ENCODE assay signal across 8 cellular contexts in the genomic region with DNA sequence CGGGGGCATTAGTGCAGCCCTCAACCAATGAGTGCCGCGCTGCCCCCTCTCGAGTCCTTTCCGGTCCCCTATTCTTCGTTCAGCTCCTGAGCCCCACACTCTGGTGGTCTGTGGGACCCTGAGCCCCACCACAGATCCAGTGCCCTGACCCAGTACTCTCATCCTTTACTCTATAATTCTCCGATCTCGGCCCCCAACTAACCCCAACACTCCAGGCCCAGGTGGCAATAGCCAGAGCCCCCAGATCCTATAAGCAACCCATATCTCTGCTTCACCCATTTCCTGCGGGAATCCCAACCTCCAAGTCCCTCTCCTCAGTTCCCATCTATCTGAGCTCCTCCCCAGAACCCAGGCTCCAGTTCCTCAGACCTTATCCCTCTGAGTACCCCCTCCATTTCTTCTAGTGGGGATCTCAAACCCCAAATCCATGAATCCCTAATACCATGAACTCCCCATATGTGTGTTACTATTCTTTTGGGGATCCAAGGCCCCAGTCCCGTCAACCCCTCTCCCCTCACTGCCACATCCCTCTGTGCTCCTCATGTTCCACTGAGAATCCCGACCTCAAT. TPM values are rescaled to one million over a fixed set of nuclear protein-coding genes. Genes with fewer than 3 reads are reported as not detected.
DNase-seq lines count a peak whose midpoint lies in the region; TF ChIP-seq lines count a peak whose summit lies in the region.

No MANE protein-coding gene starts in this region.

- TF ChIP-seq EP300 in esophagus muscularis mucosa (IDR thresholded peaks at IDR 0.05): no peak

- H3K27me3 ChIP-seq in Peyer's patch (no peaks in the 10 kb centered on the region), esophagus muscularis mucosa (no peaks in the 10 kb centered on the region), prostate gland (replicated peaks; ENCODE audit: insufficient read depth) (no peaks in the 10 kb centered on the region)

- H3K36me3 ChIP-seq in Peyer's patch: peaks cover 0 to 2% (median 0%) of the 10 kb centered on the region in 3 donors
- peaks cover 0 to 4% (median 2%) of the 10 kb centered on the region in 4 donors for H3K36me3 ChIP-seq in esophagus muscularis mucosa
- H3K36me3 ChIP-seq in prostate gland: no peaks in the 10 kb centered on the region

- peaks cover 0 to 28% (median 8%) of the 10 kb centered on the region in 4 donors for H3K4me1 ChIP-seq in Peyer's patch
- H3K4me1 ChIP-seq in esophagus muscularis mucosa: peaks cover 33 to 42% (median 39%) of the 10 kb centered on the region in 4 donors
- peaks cover 19% of the 10 kb centered on the region for H3K4me1 ChIP-seq in prostate gland (replicated peaks)

- no peak for DNase-seq in Peyer's patch
- no peak for DNase-seq in esophagus muscularis mucosa (ENCODE audit: extremely low spot score)
- no peak for DNase-seq in prostate gland (ENCODE audit: low spot score)
- no peak for DNase-seq in activated CD8-positive, alpha-beta memory T cell treated with anti-CD3 and anti-CD28 coated beads, Interleukin-2, amount 50 U/mL, for 48 hours
- no peak for DNase-seq in NOMO-1 treated with DMSO at 0.1 percent for 48 hours (lab: John Stamatoyannopoulos, UW; ENCODE audit: unreplicated experiment)
- DNase-seq in NCI-H146 treated with DMSO at 0.1 percent for 48 hours (lab: John Stamatoyannopoulos, UW; ENCODE audit: unreplicated experiment): no peak
- no peak for DNase-seq in DMS 273 (lab: John Stamatoyannopoulos, UW; ENCODE audit: unreplicated experiment)

- intact Hi-C loops in esophagus muscularis mucosa (cut with DNase I): no loop called here
- intact Hi-C loops in prostate gland (cut with DNase I): loop anchor here (10.0 kb wide), 1 partner anchor 277 kb away; a partner anchor contains a TSS

- H3K27ac ChIP-seq in Peyer's patch (peak overlapping the region; percentile 76 to 90 (median 86)), esophagus muscularis mucosa (replicated peaks in 1 of 4) (peak overlapping the region; percentile 83 to 93 (median 87)), prostate gland (peak overlapping the region; percentile 89 to 90)

- TF ChIP-seq POLR2A in Peyer's patch (IDR thresholded peaks at IDR 0.05) (peak; percentile 47 to 48), esophagus muscularis mucosa (IDR thresholded peaks at IDR 0.05; ENCODE audit: low read depth) (no peak), prostate gland (IDR thresholded peaks at IDR 0.05) (no peak)

- 24% methylated on average over 11 of the region's 11 CpGs for WGBS in esophagus muscularis mucosa
- WGBS in prostate gland: 19% methylated on average over 11 of the region's 11 CpGs

- peak overlapping the region; percentile 51; the same call in 1 of the 2 replicates for H3K4me3 ChIP-seq in GM08714 (ENCODE audit: low read length)
- peak overlapping the region; percentile 27 to 59 (median 49) for H3K4me3 ChIP-seq in Peyer's patch
- H3K4me3 ChIP-seq in esophagus muscularis mucosa: peak overlapping the region; percentile 54 to 60 (median 58)
- H3K4me3 ChIP-seq in prostate gland: peak overlapping the region; percentile 22 to 44

- H3K9me3 ChIP-seq in Peyer's patch (no peaks in the 10 kb centered on the region), esophagus muscularis mucosa (no peaks in the 10 kb centered on the region), prostate gland (no peaks in the 10 kb centered on the region)

- TF ChIP-seq CTCF in Peyer's patch (IDR thresholded peaks at IDR 0.05) (peak in 1 of 6 experiments; percentile 1), esophagus muscularis mucosa (IDR thresholded peaks at IDR 0.05) (no peak), prostate gland (IDR thresholded peaks at IDR 0.05) (no peak)

RNA-seq across cellular contexts. Expression of a gene that starts 1.0 kb away (rescaled TPM):
- total RNA-seq in Peyer's patch (10 to 100 TPM; 37.1 to 58.2 (median 48.9) TPM), esophagus muscularis mucosa (10 to 100 TPM; 21.2 to 41.5 (median 29.4) TPM), prostate gland (10 to 100 TPM; 40.3 to 59.4 TPM)

RNA-seq across cellular contexts. Expression of a gene that starts 3.3 kb away (rescaled TPM):
- not detected for total RNA-seq in Peyer's patch
- not detected for total RNA-seq in esophagus muscularis mucosa
- total RNA-seq in prostate gland: 10 to 100 TPM in 1 of 2 donors, 1 to 10 TPM in 1; 3.5 to 23.5 TPM

RNA-seq across cellular contexts. Expression of a gene that starts 11.0 kb away (rescaled TPM):
- total RNA-seq in Peyer's patch: 10 to 100 TPM in 2 of 4 donors, 1 to 10 TPM in 2; 7.2 to 65.2 (median 9.8) TPM
- 1 to 10 TPM in 2 of 4 donors, under 1 TPM in 2; 0.86 to 2.5 (median 1.4) TPM for total RNA-seq in esophagus muscularis mucosa
- 1 to 10 TPM; 3.0 to 4.2 TPM for total RNA-seq in prostate gland

RNA-seq across cellular contexts. Expression of a gene that starts 16.2 kb away (rescaled TPM):
- total RNA-seq in Peyer's patch (10 to 100 TPM; 32.2 to 39.9 (median 35.3) TPM), esophagus muscularis mucosa (10 to 100 TPM; 24.9 to 63.9 (median 41.8) TPM), prostate gland (10 to 100 TPM; 32.9 to 46.4 TPM)

RNA-seq across cellular contexts. Expression of a gene that starts 23.9 kb away (rescaled TPM):
- total RNA-seq in Peyer's patch: 1 to 10 TPM; 4.2 to 9.7 (median 7.1) TPM
- 10 to 100 TPM in 3 of 4 donors, 1 to 10 TPM in 1; 8.3 to 17.6 (median 12.8) TPM for total RNA-seq in esophagus muscularis mucosa
- total RNA-seq in prostate gland: 10 to 100 TPM; 11.9 to 12.2 TPM

Comparison
In these comparisons a context has a peak if more than half of its experiments do, and no peak if none do; other contexts are left out.
1. POLR2A ChIP-seq: peak in Peyer's patch (2 of 2); none in esophagus muscularis mucosa (single experiment) and prostate gland (single experiment).
2. RNA of a gene that starts 3.3 kb away (total RNA-seq): 3.5 to 23.5 TPM in prostate gland; not detected in Peyer's patch and not detected in esophagus muscularis mucosa; every median in the first group is over 4 times any median in the second.
3. Peak in every context shown above with its lines, with median percentiles within 50 percentile points of each other: H3K4me3 ChIP-seq and H3K27ac ChIP-seq.